1 cellular context compared by ENCODE assay signal in genomic region chr19:33430674-33431277, GRCh38.
TF ChIP-seq lines count a peak whose summit lies in the region.

No MANE protein-coding gene starts in this region.

TF ChIP-seq in HepG2, 621 proteins besides CTCF, POLR2A, EP300 and RAD21 (continued from another document):
- TF ChIP-seq, protein P1, sequence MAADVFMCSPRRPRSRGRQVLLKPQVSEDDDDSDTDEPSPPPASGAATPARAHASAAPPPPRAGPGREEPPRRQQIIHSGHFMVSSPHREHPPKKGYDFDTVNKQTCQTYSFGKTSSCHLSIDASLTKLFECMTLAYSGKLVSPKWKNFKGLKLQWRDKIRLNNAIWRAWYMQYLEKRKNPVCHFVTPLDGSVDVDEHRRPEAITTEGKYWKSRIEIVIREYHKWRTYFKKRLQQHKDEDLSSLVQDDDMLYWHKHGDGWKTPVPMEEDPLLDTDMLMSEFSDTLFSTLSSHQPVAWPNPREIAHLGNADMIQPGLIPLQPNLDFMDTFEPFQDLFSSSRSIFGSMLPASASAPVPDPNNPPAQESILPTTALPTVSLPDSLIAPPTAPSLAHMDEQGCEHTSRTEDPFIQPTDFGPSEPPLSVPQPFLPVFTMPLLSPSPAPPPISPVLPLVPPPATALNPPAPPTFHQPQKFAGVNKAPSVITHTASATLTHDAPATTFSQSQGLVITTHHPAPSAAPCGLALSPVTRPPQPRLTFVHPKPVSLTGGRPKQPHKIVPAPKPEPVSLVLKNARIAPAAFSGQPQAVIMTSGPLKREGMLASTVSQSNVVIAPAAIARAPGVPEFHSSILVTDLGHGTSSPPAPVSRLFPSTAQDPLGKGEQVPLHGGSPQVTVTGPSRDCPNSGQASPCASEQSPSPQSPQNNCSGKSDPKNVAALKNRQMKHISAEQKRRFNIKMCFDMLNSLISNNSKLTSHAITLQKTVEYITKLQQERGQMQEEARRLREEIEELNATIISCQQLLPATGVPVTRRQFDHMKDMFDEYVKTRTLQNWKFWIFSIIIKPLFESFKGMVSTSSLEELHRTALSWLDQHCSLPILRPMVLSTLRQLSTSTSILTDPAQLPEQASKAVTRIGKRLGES (CRISPR knock-in tag; IDR thresholded peaks at IDR 0.05; ENCODE audit: borderline replicate concordance): no peak
- TF ChIP-seq ESRRA (CRISPR knock-in tag; IDR thresholded peaks at IDR 0.05; ENCODE audit: low read depth) (no peak), CHCHD3 (CRISPR knock-in tag; IDR thresholded peaks at IDR 0.05) (no peak), POLR2AphosphoS2 (IDR thresholded peaks at IDR 0.05; ENCODE audit: low read depth, low read length) (no peak), ZNF768 (CRISPR knock-in tag; IDR thresholded peaks at IDR 0.05) (peak; percentile 80; the same call in 1 of the 2 replicates), IKZF5 (CRISPR knock-in tag; IDR thresholded peaks at IDR 0.05) (no peak), ARNT (IDR thresholded peaks at IDR 0.05) (no peak), ZNF446 (CRISPR knock-in tag; IDR thresholded peaks at IDR 0.05) (no peak), SSRP1 (CRISPR knock-in tag; IDR thresholded peaks at IDR 0.05) (no peak), ZFP41 (CRISPR knock-in tag; IDR thresholded peaks at IDR 0.05; ENCODE audit: borderline replicate concordance) (no peak), ARID4A (CRISPR knock-in tag; IDR thresholded peaks at IDR 0.05; ENCODE audit: borderline replicate concordance) (no peak), ZNF598 (CRISPR knock-in tag; IDR thresholded peaks at IDR 0.05; ENCODE audit: borderline replicate concordance) (0 out of 2 replicates have a peak, but pooled peaks have one; percentile 34), ZNF781 (CRISPR knock-in tag; IDR thresholded peaks at IDR 0.05; ENCODE audit: borderline replicate concordance, not compliant biosample characterization) (no peak), SMC3 (IDR thresholded peaks at IDR 0.05; ENCODE audit: low read length) (peak; percentile 61), KDM1A (CRISPR knock-in tag; IDR thresholded peaks at IDR 0.05) (no peak), ZNF143 (CRISPR knock-in tag; IDR thresholded peaks at IDR 0.05) (no peak), MIER3 (CRISPR knock-in tag; IDR thresholded peaks at IDR 0.05; ENCODE audit: borderline replicate concordance) (0 out of 2 replicates have a peak, but pooled peaks have one; percentile 18), SYNCRIP (IDR thresholded peaks at IDR 0.05; ENCODE audit: insufficient read depth, low read depth, low read length) (no peak), NFKB2 (CRISPR knock-in tag; IDR thresholded peaks at IDR 0.05; ENCODE audit: borderline replicate concordance) (no peak)
